Comparison of ENCODE assay signal across 8 cellular contexts in the genomic region with DNA sequence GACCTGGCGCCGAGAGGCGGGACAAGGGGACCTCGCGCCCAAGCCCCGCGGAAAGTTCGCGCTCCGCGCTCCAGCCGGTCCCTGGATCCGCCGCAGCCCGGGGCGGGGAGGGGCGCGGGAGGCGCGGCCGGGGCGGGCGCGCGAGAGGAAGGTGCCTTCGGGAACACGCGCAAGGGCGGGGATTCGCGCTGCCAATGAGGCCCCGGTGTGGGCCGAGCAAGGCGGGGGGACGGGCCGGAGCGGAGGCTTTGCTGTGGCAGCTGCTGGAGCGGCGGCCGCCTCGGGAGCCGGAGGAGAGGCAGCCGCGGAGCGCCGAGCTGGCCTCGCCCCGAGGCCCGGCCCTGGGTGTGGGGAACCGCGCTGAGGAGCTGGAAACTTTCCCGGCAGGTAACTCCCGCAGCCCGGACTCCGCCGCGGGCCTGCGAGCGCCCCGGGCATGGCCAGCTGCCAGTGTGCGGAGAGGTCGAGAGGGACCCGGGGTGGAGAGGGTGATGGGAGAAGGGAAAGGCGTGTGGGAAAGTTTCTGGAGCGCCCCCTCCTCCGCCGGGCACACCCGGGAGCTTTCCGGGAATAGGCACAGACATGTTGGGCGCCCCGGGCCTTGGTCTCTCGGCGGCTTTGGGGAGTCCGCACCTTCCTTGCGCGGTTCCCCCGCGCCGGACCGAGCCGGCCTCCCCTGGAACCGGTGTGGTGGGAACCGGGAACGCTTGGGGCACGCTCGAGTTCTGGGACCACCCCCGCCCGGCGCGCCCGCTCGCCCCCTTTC. TPM values are rescaled to one million over a fixed set of nuclear protein-coding genes. Genes with fewer than 3 reads are reported as not detected.
DNase-seq lines count a peak whose midpoint lies in the region; ATAC-seq and TF ChIP-seq lines count a peak whose summit lies in the region.

A gene (plus strand): TSS at position 245 of the 766 bp plus-strand sequence. CDS start 97,271 bp downstream, outside the sequence.

- H3K27ac Mint-ChIP-seq in naive B cell: peak within 1 kb of the TSS in 2 of 6 donors; percentile 50 to 83

- H3K4me3 Mint-ChIP-seq in naive B cell: peak within 1 kb of the TSS; percentile 79 to 92 (median 88)

- ATAC-seq in GM21528 (IDR thresholded peaks at IDR 0.05; ENCODE audit: low FRiP score, unreplicated experiment): peak; percentile 92
- ATAC-seq in naive B cell (ENCODE audit: low read depth in 2 of 2): peak; percentile 74 to 80

- H3K27ac ChIP-seq in HUES6 (ENCODE audit: low read depth, low read length) (peak within 1 kb of the TSS; percentile 72; the same call in 1 of the 2 replicates), stomach smooth muscle (ENCODE audit: low read length) (peak within 1 kb of the TSS; percentile 86)

- no peaks in the 10 kb centered on the region for H3K9me3 Mint-ChIP-seq in naive B cell

- peaks cover 59 to 66% (median 62%) of the 10 kb centered on the region in 3 donors for H3K27me3 Mint-ChIP-seq in naive B cell

- H3K27me3 ChIP-seq in HUES6 (ENCODE audit: control insufficient read depth, insufficient read depth, low read length): peaks cover 39% of the 10 kb centered on the region
- H3K27me3 ChIP-seq in stomach smooth muscle (ENCODE audit: control insufficient read depth in 1 of 2, insufficient read depth in 2 of 2, low read length in 2 of 2): no peaks in the 10 kb centered on the region

- H3K9me3 ChIP-seq in HUES6 (ENCODE audit: control insufficient read depth, insufficient read depth, low read depth, low read length): no peaks in the 10 kb centered on the region
- H3K9me3 ChIP-seq in stomach smooth muscle (ENCODE audit: control insufficient read depth in 2 of 2, low read length in 2 of 2): no peaks in the 10 kb centered on the region

- peak; percentile 57 for DNase-seq in DMS153 treated with DMSO at 0.1 percent for 48 hours (lab: John Stamatoyannopoulos, UW; ENCODE audit: unreplicated experiment)
- DNase-seq in OCI-M1 (lab: John Stamatoyannopoulos, UW): peak; percentile 93
- peak; percentile 29 for DNase-seq in activated T-helper 9 cell treated with anti-CD3 and anti-CD28 coated beads, Interleukin-2, amount 50 U/mL, for 16 hours (ENCODE audit: low read depth)
- DNase-seq in fibroblast of mammary gland (ENCODE audit: low read depth): peak; percentile 85
- DNase-seq in naive B cell: peak; percentile 43

- peaks cover 16% of the 10 kb centered on the region for H3K4me1 ChIP-seq in HUES6 (ENCODE audit: control insufficient read depth, insufficient read depth, low read length)
- H3K4me1 ChIP-seq in stomach smooth muscle (ENCODE audit: control insufficient read depth, insufficient read depth, low read length): peaks cover 21% of the 10 kb centered on the region

- peak within 1 kb of the TSS; percentile 81 for H3K4me3 ChIP-seq in HUES6 (ENCODE audit: low read depth, low read length)
- H3K4me3 ChIP-seq in fibroblast of mammary gland (ENCODE audit: control insufficient read depth, low read depth, low read length): peak within 1 kb of the TSS; percentile 85
- H3K4me3 ChIP-seq in stomach smooth muscle (ENCODE audit: low read length in 2 of 2): peak within 1 kb of the TSS; percentile 84 to 89

- peak within 1 kb of the TSS; percentile 76 for H3K9ac ChIP-seq in HUES6 (ENCODE audit: low read length)
- peak within 1 kb of the TSS; percentile 79 to 92 for H3K9ac ChIP-seq in stomach smooth muscle (ENCODE audit: low read length in 2 of 2)

- peaks cover 12 to 21% (median 17%) of the 10 kb centered on the region in 3 donors for H3K4me1 Mint-ChIP-seq in naive B cell

- no peak for TF ChIP-seq CTCF in fibroblast of mammary gland (conservative IDR thresholded peaks at IDR 0.05; ENCODE audit: control insufficient read depth, insufficient read depth, low read depth, low read length)

- no peaks in the 10 kb centered on the region for H3K36me3 Mint-ChIP-seq in naive B cell

- H3K36me3 ChIP-seq in HUES6 (ENCODE audit: control insufficient read depth, insufficient read depth, low read length) (no peaks in the 10 kb centered on the region), stomach smooth muscle (ENCODE audit: control insufficient read depth in 2 of 2, insufficient read depth in 2 of 2, low read length in 2 of 2) (no peaks in the 10 kb centered on the region)

RNA-seq across cellular contexts. Expression of the gene that starts here (rescaled TPM):
- polyA plus RNA-seq in naive B cell (ENCODE audit: low read depth in 6 of 6): under 1 TPM in 4 of 6 donors, not detected in 2; 0.05 to 0.16 (median 0.09) TPM

Comparison
In these comparisons a context has a peak if more than half of its experiments do, and no peak if none do; other contexts are left out.
1. Peak in every context shown above with its lines: DNase-seq, ATAC-seq, H3K4me3 ChIP-seq and H3K27ac ChIP-seq.
2. Peak in DNase-seq and ATAC-seq in naive B cell; RNA of the gene not detected or under 1 TPM.
3. DNase-seq: peak in every context shown above with its lines; median percentile 93 in OCI-M1; 85 in fibroblast of mammary gland; 57 in DMS153 treated with DMSO at 0.1 percent for 48 hours; 43 in naive B cell; 29 in activated T-helper 9 cell treated with anti-CD3 and anti-CD28 coated beads, Interleukin-2, amount 50 U/mL, for 16 hours.